8 cellular contexts compared by ENCODE assay signal in genomic region chr16:89363621-89364393, GRCh38.
DNase-seq lines count a peak whose midpoint lies in the region; TF ChIP-seq lines count a peak whose summit lies in the region.

No MANE protein-coding gene starts in this region.

- H3K36me3 Mint-ChIP-seq in glutamatergic neuron (ENCODE audit: unreplicated experiment) = no peaks in the 10 kb centered on the region

- H3K4me3 ChIP-seq in Loucy (ENCODE audit: low read length, poor library complexity, severe bottlenecking) = peak overlapping the region; percentile 13
- H3K4me3 ChIP-seq in spleen = no peak overlapping the region

- H2AFZ ChIP-seq in Loucy (ENCODE audit: low read length) = no peak overlapping the region

- no peaks in the 10 kb centered on the region for H3K9me2 ChIP-seq in Loucy (replicated peaks; ENCODE audit: low read depth, low read length)

- no peaks in the 10 kb centered on the region for H3K27me3 ChIP-seq in Loucy (ENCODE audit: insufficient read depth, low read length, poor library complexity, severe bottlenecking)
- H3K27me3 ChIP-seq in spleen (replicated peaks in 1 of 7) = no peaks in the 10 kb centered on the region

- WGBS in spleen, 5 donors = 31 to 50% (median 42%) methylated on average over 12 of the region's 12 CpGs

- peaks cover 45% of the 10 kb centered on the region for H3K4me1 ChIP-seq in Loucy (ENCODE audit: insufficient read depth, low read length, poor library complexity, severe bottlenecking)
- peaks cover 45 to 100% (median 86%) of the 10 kb centered on the region in 6 donors for H3K4me1 ChIP-seq in spleen

- peak overlapping the region; percentile 27 for H3K9ac ChIP-seq in Loucy (ENCODE audit: low read depth, low read length, poor library complexity, severe bottlenecking)

- peak overlapping the region; percentile 54 for H3K4me2 ChIP-seq in Loucy (ENCODE audit: low read depth, low read length, poor library complexity, severe bottlenecking)

- H3K27ac ChIP-seq in C4-2B (peak overlapping the region; percentile 57), spleen (peak overlapping the region in 1 of 8 donors; percentile 31)

- H3K4me1 Mint-ChIP-seq in glutamatergic neuron (ENCODE audit: low read depth, unreplicated experiment) = peaks cover 72% of the 10 kb centered on the region

- no peaks in the 10 kb centered on the region for H3F3A ChIP-seq in Loucy (ENCODE audit: low read depth)

- peaks cover 65% of the 10 kb centered on the region for H4K20me1 ChIP-seq in Loucy (ENCODE audit: insufficient read depth, low read length, poor library complexity, severe bottlenecking)

- peak overlapping the region; percentile 40 for H3K4me3 Mint-ChIP-seq in glutamatergic neuron (ENCODE audit: unreplicated experiment)

- DNase-seq in activated T-cell treated with anti-CD3 and anti-CD28 coated beads for 24 hours (ENCODE audit: low read depth) (peak; percentile 36), glutamatergic neuron (no peak), GM19238 (ENCODE audit: insufficient read length, low spot score) (no peak), spleen (no peak), cerebellar nuclear complex (lab: John Stamatoyannopoulos, UW) (no peak)
- DNase-seq in stimulated activated CD4-positive, alpha-beta T cell treated with anti-CD3 and anti-CD28 coated beads, Interleukin-1b, Interleukin-23, amount 100 ng/mL, for 48 hours = peak; percentile 47

- peaks cover 24% of the 10 kb centered on the region for H3K27me3 Mint-ChIP-seq in glutamatergic neuron (ENCODE audit: unreplicated experiment)

- H3K9me3 ChIP-seq in Loucy (ENCODE audit: insufficient read depth, low read depth, low read length) (no peaks in the 10 kb centered on the region), spleen (no peaks in the 10 kb centered on the region)

- TF ChIP-seq CTCF in C4-2B (conservative IDR thresholded peaks at IDR 0.05) (no peak), Loucy (conservative IDR thresholded peaks at IDR 0.05; ENCODE audit: low read length) (no peak), glutamatergic neuron (IDR thresholded peaks at IDR 0.05; ENCODE audit: partially characterized antibody, unreplicated experiment) (no peak), spleen (IDR thresholded peaks at IDR 0.05 in 8 of 11, conservative IDR thresholded peaks at IDR 0.05 in 3 of 11) (no peak)

- TF ChIP-seq POLR2A in spleen (IDR thresholded peaks at IDR 0.05) = no peak

- H3K27ac Mint-ChIP-seq in glutamatergic neuron (ENCODE audit: unreplicated experiment) = peak overlapping the region; percentile 40

- peaks cover 40% of the 10 kb centered on the region for H3K9me3 Mint-ChIP-seq in glutamatergic neuron (ENCODE audit: unreplicated experiment)

- H3K36me3 ChIP-seq in Loucy (ENCODE audit: insufficient read depth, low read length) (no peaks in the 10 kb centered on the region), spleen (no peaks in the 10 kb centered on the region)

- peaks cover 93% of the 10 kb centered on the region for H3K79me2 ChIP-seq in Loucy (ENCODE audit: insufficient read depth, low read length)

- intact Hi-C loops in spleen (cut with DNase I; ENCODE audit: low total_unique reads) = no loop called here

Comparison
In these comparisons a context has a peak if more than half of its experiments do, and no peak if none do; other contexts are left out.
1. DNase-seq: peak in activated T-cell treated with anti-CD3 and anti-CD28 coated beads for 24 hours (single experiment) and stimulated activated CD4-positive, alpha-beta T cell treated with anti-CD3 and anti-CD28 coated beads, Interleukin-1b, Interleukin-23, amount 100 ng/mL, for 48 hours (single experiment); none in glutamatergic neuron (single experiment), GM19238 (single experiment), spleen (single experiment) and cerebellar nuclear complex (0 of 2).